8 cellular contexts compared by ENCODE assay signal in the genomic region with DNA sequence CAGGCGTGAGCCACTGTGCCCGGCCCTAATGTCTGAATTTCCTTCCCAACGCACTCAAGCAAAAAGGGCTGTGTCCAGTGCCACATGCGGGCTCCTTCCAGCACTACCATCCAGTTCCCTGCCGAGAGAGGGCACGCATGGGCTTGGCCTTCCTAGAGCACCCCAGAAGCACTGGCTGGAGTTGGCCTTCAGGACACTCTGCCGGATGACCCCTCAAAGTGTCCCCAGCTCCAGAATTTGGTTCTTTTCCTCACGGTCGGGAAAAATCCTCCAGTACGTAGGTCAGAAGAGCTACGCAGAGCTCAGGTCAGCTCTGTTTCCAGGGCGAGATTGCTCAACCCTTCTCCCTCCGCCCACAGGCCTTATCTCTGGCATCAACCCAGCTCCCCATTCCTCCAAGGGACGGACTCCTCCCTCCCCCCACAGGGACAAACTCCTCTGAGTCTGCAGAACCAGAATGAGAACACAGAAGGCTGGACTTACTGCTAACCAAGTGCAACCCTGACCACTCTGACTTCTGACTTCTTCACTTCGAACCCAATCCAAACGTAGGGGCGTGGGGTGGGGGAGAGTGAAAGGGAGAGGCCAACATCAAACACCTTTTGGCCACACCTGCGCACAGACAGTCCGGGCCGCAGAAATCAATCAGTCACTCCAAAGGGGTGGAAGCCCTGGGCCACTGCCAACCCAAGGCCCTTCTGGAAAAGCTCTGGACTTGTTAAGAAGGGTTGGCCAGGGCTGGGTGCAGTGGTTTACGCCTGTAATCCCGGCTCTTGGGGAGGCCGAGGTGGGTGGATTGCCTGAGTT. TPM values are rescaled to one million over a fixed set of nuclear protein-coding genes. Genes with fewer than 3 reads are reported as not detected.
DNase-seq lines count a peak whose midpoint lies in the region; ATAC-seq and TF ChIP-seq lines count a peak whose summit lies in the region.

No MANE protein-coding gene starts in this region.

- H3K27me3 Mint-ChIP-seq in MCF 10A (ENCODE audit: insufficient read depth, unreplicated experiment), result no peaks in the 10 kb centered on the region

- POLR2A ChIA-PET in MCF 10A (lab: Yijun Ruan, JAX), result interaction anchor here (0.6 to 9.5 kb wide), 17 partner anchors 16 to 1941 kb away, joined by 3 to 102 read pairs (median 4); partner anchors contain the start of gene COG1

- peak in 1 of 2 donors; percentile 74 for TF ChIP-seq POLR2A in thyroid gland (IDR thresholded peaks at IDR 0.05)

- H3K27ac Mint-ChIP-seq in MCF 10A (ENCODE audit: low read depth, unreplicated experiment), result peak overlapping the region; percentile 75

- H3K27me3 ChIP-seq in layer of hippocampus (ENCODE audit: control insufficient read depth, insufficient read depth, low read length), result no peaks in the 10 kb centered on the region
- no peaks in the 10 kb centered on the region for H3K27me3 ChIP-seq in thyroid gland

- CTCF ChIA-PET in MCF 10A (lab: Yijun Ruan, JAX), result interaction anchor here (0.6 to 2.1 kb wide), 9 partner anchors 14 to 583 kb away, joined by 3 to 8 read pairs (median 3); no protein-coding TSS in a partner anchor

- WGBS in thyroid gland, 2 donors, result 10 to 23% methylated on average over 21 to 23 of the region's 23 CpGs

- intact Hi-C loops in MCF 10A (cut with micrococcal nuclease), result loop anchor here (2.0 kb wide), 1 partner anchor 15 kb away; no protein-coding TSS in a partner anchor
- intact Hi-C loops in thyroid gland (cut with DNase I), result no loop called here

- H3K4me1 Mint-ChIP-seq in MCF 10A (ENCODE audit: insufficient read depth, unreplicated experiment), result peaks cover 43% of the 10 kb centered on the region

- peak; percentile 97 for DNase-seq in MCF 10A (ENCODE audit: unreplicated experiment)
- peak; percentile 98 for DNase-seq in thyroid gland
- DNase-seq in NCI-H2107 treated with DMSO at 0.1 percent for 48 hours (lab: John Stamatoyannopoulos, UW; ENCODE audit: unreplicated experiment), result no peak
- no peak for DNase-seq in stimulated activated CD4-positive, alpha-beta T cell treated with anti-CD3 and anti-CD28 coated beads, Interleukin-4, amount 100 ng/mL, for 24 hours
- DNase-seq in stimulated activated naive CD4-positive, alpha-beta T cell (lab: John Stamatoyannopoulos, UW), result no peak

- ATAC-seq in HG02973 (IDR thresholded peaks at IDR 0.05; ENCODE audit: unreplicated experiment), result no peak

- H3K36me3 ChIP-seq in thyroid gland, result no peaks in the 10 kb centered on the region

- TF ChIP-seq CTCF in MCF 10A (IDR thresholded peaks at IDR 0.05; ENCODE audit: unreplicated experiment) (no peak), thyroid gland (IDR thresholded peaks at IDR 0.05) (peak in 1 of 6 experiments; percentile 4)

- H3K36me3 Mint-ChIP-seq in MCF 10A (ENCODE audit: insufficient read depth, unreplicated experiment), result peaks cover 28% of the 10 kb centered on the region

- BruUV-seq in MCF 10A (replicated peaks; lab: Mats Ljungman, UMichigan), result no TSS peak

- TF ChIP-seq EP300 in Ishikawa (IDR thresholded peaks at IDR 0.05; ENCODE audit: borderline replicate concordance), result peak; percentile 63; the same call in 1 of the 2 replicates

- peak overlapping the region in 1 of 3 donors; percentile 99 for H3K4me3 ChIP-seq in thyroid gland (replicated peaks in 1 of 3)

- TF ChIP-seq RAD21 in Ishikawa (IDR thresholded peaks at IDR 0.05; ENCODE audit: low read depth), result no peak

- H3K9me3 ChIP-seq in thyroid gland, result no peaks in the 10 kb centered on the region

- H3K4me3 Mint-ChIP-seq in MCF 10A (ENCODE audit: unreplicated experiment), result peak overlapping the region; percentile 92

- H3K9me3 Mint-ChIP-seq in MCF 10A (ENCODE audit: unreplicated experiment), result no peaks in the 10 kb centered on the region

- H3K27ac ChIP-seq in layer of hippocampus (ENCODE audit: low read depth, low read length) (peak overlapping the region; percentile 75), thyroid gland (peak overlapping the region; percentile 96 to 100 (median 96))

- H3K4me1 ChIP-seq in thyroid gland, result peaks cover 66 to 70% of the 10 kb centered on the region in 2 donors

TF ChIP-seq in Ishikawa, 13 proteins besides CTCF, POLR2A, EP300 and RAD21:
- TF ChIP-seq FOXM1 (IDR thresholded peaks at IDR 0.05; ENCODE audit: borderline replicate concordance, low read depth), result no peak
- TF ChIP-seq, protein P1, sequence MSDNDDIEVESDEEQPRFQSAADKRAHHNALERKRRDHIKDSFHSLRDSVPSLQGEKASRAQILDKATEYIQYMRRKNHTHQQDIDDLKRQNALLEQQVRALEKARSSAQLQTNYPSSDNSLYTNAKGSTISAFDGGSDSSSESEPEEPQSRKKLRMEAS (IDR thresholded peaks at IDR 0.05), result peak; percentile 20; the same call in 1 of the 2 replicates
- peak; percentile 99 for TF ChIP-seq CEBPB (IDR thresholded peaks at IDR 0.05)
- TF ChIP-seq TCF12 (IDR thresholded peaks at IDR 0.05; ENCODE audit: low read depth), result peak; percentile 72; the same call in 1 of the 2 replicates
- TF ChIP-seq, protein P2, sequence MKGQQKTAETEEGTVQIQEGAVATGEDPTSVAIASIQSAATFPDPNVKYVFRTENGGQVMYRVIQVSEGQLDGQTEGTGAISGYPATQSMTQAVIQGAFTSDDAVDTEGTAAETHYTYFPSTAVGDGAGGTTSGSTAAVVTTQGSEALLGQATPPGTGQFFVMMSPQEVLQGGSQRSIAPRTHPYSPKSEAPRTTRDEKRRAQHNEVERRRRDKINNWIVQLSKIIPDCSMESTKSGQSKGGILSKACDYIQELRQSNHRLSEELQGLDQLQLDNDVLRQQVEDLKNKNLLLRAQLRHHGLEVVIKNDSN (IDR thresholded peaks at IDR 0.05), result no peak
- no peak for TF ChIP-seq TAF1 (IDR thresholded peaks at IDR 0.05; ENCODE audit: low read depth)
- peak; percentile 96 for TF ChIP-seq NFIC (IDR thresholded peaks at IDR 0.05)
- TF ChIP-seq TEAD4 (IDR thresholded peaks at IDR 0.05), result peak; percentile 74
- no peak for TF ChIP-seq CREB1 (IDR thresholded peaks at IDR 0.05; ENCODE audit: low read depth)
- TF ChIP-seq, protein P3, sequence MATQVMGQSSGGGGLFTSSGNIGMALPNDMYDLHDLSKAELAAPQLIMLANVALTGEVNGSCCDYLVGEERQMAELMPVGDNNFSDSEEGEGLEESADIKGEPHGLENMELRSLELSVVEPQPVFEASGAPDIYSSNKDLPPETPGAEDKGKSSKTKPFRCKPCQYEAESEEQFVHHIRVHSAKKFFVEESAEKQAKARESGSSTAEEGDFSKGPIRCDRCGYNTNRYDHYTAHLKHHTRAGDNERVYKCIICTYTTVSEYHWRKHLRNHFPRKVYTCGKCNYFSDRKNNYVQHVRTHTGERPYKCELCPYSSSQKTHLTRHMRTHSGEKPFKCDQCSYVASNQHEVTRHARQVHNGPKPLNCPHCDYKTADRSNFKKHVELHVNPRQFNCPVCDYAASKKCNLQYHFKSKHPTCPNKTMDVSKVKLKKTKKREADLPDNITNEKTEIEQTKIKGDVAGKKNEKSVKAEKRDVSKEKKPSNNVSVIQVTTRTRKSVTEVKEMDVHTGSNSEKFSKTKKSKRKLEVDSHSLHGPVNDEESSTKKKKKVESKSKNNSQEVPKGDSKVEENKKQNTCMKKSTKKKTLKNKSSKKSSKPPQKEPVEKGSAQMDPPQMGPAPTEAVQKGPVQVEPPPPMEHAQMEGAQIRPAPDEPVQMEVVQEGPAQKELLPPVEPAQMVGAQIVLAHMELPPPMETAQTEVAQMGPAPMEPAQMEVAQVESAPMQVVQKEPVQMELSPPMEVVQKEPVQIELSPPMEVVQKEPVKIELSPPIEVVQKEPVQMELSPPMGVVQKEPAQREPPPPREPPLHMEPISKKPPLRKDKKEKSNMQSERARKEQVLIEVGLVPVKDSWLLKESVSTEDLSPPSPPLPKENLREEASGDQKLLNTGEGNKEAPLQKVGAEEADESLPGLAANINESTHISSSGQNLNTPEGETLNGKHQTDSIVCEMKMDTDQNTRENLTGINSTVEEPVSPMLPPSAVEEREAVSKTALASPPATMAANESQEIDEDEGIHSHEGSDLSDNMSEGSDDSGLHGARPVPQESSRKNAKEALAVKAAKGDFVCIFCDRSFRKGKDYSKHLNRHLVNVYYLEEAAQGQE (IDR thresholded peaks at IDR 0.05; ENCODE audit: low read depth), result no peak
- TF ChIP-seq ZBTB7A (IDR thresholded peaks at IDR 0.05; ENCODE audit: low read depth), result no peak
- no peak for TF ChIP-seq YY1 (IDR thresholded peaks at IDR 0.05; ENCODE audit: low read depth)
- TF ChIP-seq EGR1 (IDR thresholded peaks at IDR 0.05), result peak; percentile 77

RNA-seq across cellular contexts. Expression of gene CDC42EP4, which starts 3.6 kb away (rescaled TPM):
- total RNA-seq in MCF 10A (2022) (11.0 and 12.2 TPM in 2 replicates), thyroid gland (100 to 1,000 TPM in 2 of 4 donors, 10 to 100 TPM in 2; 68.7 to 172 (median 97.3) TPM)

RNA-seq across cellular contexts. Expression of gene CPSF4L, which starts 46.5 kb away (rescaled TPM):
- total RNA-seq in MCF 10A (2022), result not detected in 2 replicates
- total RNA-seq in thyroid gland, result not detected

Comparison
In these comparisons a context has a peak if more than half of its experiments do, and no peak if none do; other contexts are left out.
1. DNase-seq: peak in MCF 10A (single experiment) and thyroid gland (2 of 2); none in NCI-H2107 treated with DMSO at 0.1 percent for 48 hours (single experiment), stimulated activated CD4-positive, alpha-beta T cell treated with anti-CD3 and anti-CD28 coated beads, Interleukin-4, amount 100 ng/mL, for 24 hours (single experiment) and stimulated activated naive CD4-positive, alpha-beta T cell (0 of 6).